ENCODE assay signal across 18 cellular contexts in genomic region chr5:113519412-113519811, GRCh38. TPM values are rescaled to one million over a fixed set of nuclear protein-coding genes. Genes with fewer than 3 reads are reported as not detected.
A peak's percentile ranks its signal among the peaks of the same experiment; 100 is the strongest.
DNase-seq lines count a peak whose midpoint lies in the region; ATAC-seq, FAIRE-seq and TF ChIP-seq lines count a peak whose summit lies in the region.
"Had no signal": no experiment of that assay in that cellular context is flagged by ENCODE, and none has a peak within 500 bp of the region (broad histone marks: within the 10 kb centered on the region; RNA-seq: fewer than 3 reads in every experiment).

No MANE protein-coding gene starts in this region.

- intact Hi-C loops in IMR-90 (cut with micrococcal nuclease): loop anchor here (1.0 to 10.0 kb wide), 2 partner anchors 315 to 452 kb away; no protein-coding TSS in a partner anchor

- H3K27me3 Mint-ChIP-seq in activated T-helper 17 cell treated with anti-CD3 and anti-CD28 coated beads, Interleukin-2, amount 50 U/mL, for 72 hours: no peaks in the 10 kb centered on the region
- no peaks in the 10 kb centered on the region for H3K27me3 Mint-ChIP-seq in nephron progenitor cell (ENCODE audit: low read depth, poor library complexity)
- H3K27me3 Mint-ChIP-seq in activated naive CD8-positive, alpha-beta T cell treated with anti-CD3 and anti-CD28 coated beads for 36 hours: no peaks in the 10 kb centered on the region
- no peaks in the 10 kb centered on the region for H3K27me3 Mint-ChIP-seq in natural killer cell treated with Interleukin-12 subunit alpha and Interleukin-12 subunit beta and Interleukin-15 and Interleukin-18, amount 100 ng/mL, for 72 hours
- H3K27me3 Mint-ChIP-seq: B cell, IgD-negative memory B cell had no signal

- H4K8ac ChIP-seq in IMR-90 (ENCODE audit: low read depth in 2 of 2, low read length in 2 of 2): no peak overlapping the region

- no peaks in the 10 kb centered on the region for H3K9me3 Mint-ChIP-seq in activated T-helper 17 cell treated with anti-CD3 and anti-CD28 coated beads, Interleukin-2, amount 50 U/mL, for 72 hours
- H3K9me3 Mint-ChIP-seq in nephron progenitor cell: no peaks in the 10 kb centered on the region
- H3K9me3 Mint-ChIP-seq in activated naive CD8-positive, alpha-beta T cell treated with anti-CD3 and anti-CD28 coated beads for 36 hours: no peaks in the 10 kb centered on the region
- H3K9me3 Mint-ChIP-seq in natural killer cell treated with Interleukin-12 subunit alpha and Interleukin-12 subunit beta and Interleukin-15 and Interleukin-18, amount 100 ng/mL, for 72 hours: no peaks in the 10 kb centered on the region
- H3K9me3 Mint-ChIP-seq: CD8-positive, alpha-beta T cell; H9 had no signal

- no peaks in the 10 kb centered on the region for H3K9me1 ChIP-seq in IMR-90 (ENCODE audit: insufficient read depth, low read length)

- peaks cover 18 to 42% of the 10 kb centered on the region in 2 experiments for H3K79me1 ChIP-seq in IMR-90 (ENCODE audit: low read depth in 1 of 2, low read length in 2 of 2)

- no peak overlapping the region for H3K23ac ChIP-seq in IMR-90 (ENCODE audit: low read depth, low read length)

- H2BK120ac ChIP-seq in IMR-90 (ENCODE audit: low read depth, low read length): no peak overlapping the region

- H3K18ac ChIP-seq in IMR-90 (ENCODE audit: low read depth, low read length): peak overlapping the region; percentile 68; the same call in 1 of the 2 replicates

- no peak overlapping the region for H2AK9ac ChIP-seq in IMR-90 (replicated peaks; ENCODE audit: low read depth, low read length, poor library complexity)

- peaks cover 53% of the 10 kb centered on the region for H3K36me3 Mint-ChIP-seq in activated T-helper 17 cell treated with anti-CD3 and anti-CD28 coated beads, Interleukin-2, amount 50 U/mL, for 72 hours (ENCODE audit: low read depth)
- peaks cover 53% of the 10 kb centered on the region for H3K36me3 Mint-ChIP-seq in nephron progenitor cell (ENCODE audit: low read depth)
- H3K36me3 Mint-ChIP-seq in activated naive CD8-positive, alpha-beta T cell treated with anti-CD3 and anti-CD28 coated beads for 36 hours: peaks cover 44% of the 10 kb centered on the region
- peaks cover 7% of the 10 kb centered on the region for H3K36me3 Mint-ChIP-seq in natural killer cell treated with Interleukin-12 subunit alpha and Interleukin-12 subunit beta and Interleukin-15 and Interleukin-18, amount 100 ng/mL, for 72 hours

- no peak overlapping the region for H3K14ac ChIP-seq in IMR-90 (replicated peaks; ENCODE audit: low read depth, low read length)

- H4K5ac ChIP-seq in IMR-90 (ENCODE audit: low read depth, low read length): no peak overlapping the region

- no peaks in the 10 kb centered on the region for H3K9me3 ChIP-seq in IMR-90 (ENCODE audit: control insufficient read depth, insufficient read depth, low read length)

- no peak overlapping the region for H2AK5ac ChIP-seq in IMR-90 (ENCODE audit: low read depth, low read length)

- WGBS in IMR-90 (ENCODE audit: extremely low coverage in 2 of 2, insufficient read length in 1 of 2), 2 experiments: no CpG with 5 or more reads among the region's 2 CpGs

- no peak overlapping the region for H3K27ac ChIP-seq in IMR-90 (ENCODE audit: insufficient read depth, low read length)
- H3K27ac ChIP-seq: BLaER1 treated with 17β-estradiol and CSF1 and Interleukin-3, amounts not matched to agents 10 nM and 100 nM had no signal

- no peak overlapping the region for H3K27ac Mint-ChIP-seq in activated T-helper 17 cell treated with anti-CD3 and anti-CD28 coated beads, Interleukin-2, amount 50 U/mL, for 72 hours
- peak overlapping the region; percentile 48 for H3K27ac Mint-ChIP-seq in nephron progenitor cell
- H3K27ac Mint-ChIP-seq in activated naive CD8-positive, alpha-beta T cell treated with anti-CD3 and anti-CD28 coated beads for 36 hours: no peak overlapping the region
- H3K27ac Mint-ChIP-seq in natural killer cell treated with Interleukin-12 subunit alpha and Interleukin-12 subunit beta and Interleukin-15 and Interleukin-18, amount 100 ng/mL, for 72 hours: no peak overlapping the region
- H3K27ac Mint-ChIP-seq: B cell, H9, IgD-negative memory B cell had no signal

- H3K4ac ChIP-seq in IMR-90 (ENCODE audit: low read depth, low read length): no peak overlapping the region

- DNase-seq in IMR-90 (no peak), left lobe of liver (ENCODE audit: low spot score) (no peak), nephron progenitor cell (no peak), GM19239 (ENCODE audit: insufficient read length, low spot score) (no peak)
- no peak for DNase-seq in activated naive CD8-positive, alpha-beta T cell treated with anti-CD3 and anti-CD28 coated beads for 36 hours
- no peak for DNase-seq in natural killer cell treated with Interleukin-12 subunit alpha and Interleukin-12 subunit beta and Interleukin-15 and Interleukin-18, amount 100 ng/mL, for 72 hours (ENCODE audit: low spot score)
- DNase-seq: Calu3; CD8-positive, alpha-beta T cell; DMS79 treated with DMSO at 0.1 percent for 48 hours; GF-D8; H9 had no signal

- no peak overlapping the region for H2AFZ ChIP-seq in IMR-90 (replicated peaks; ENCODE audit: low read length, poor library complexity)

- no peak overlapping the region for H2BK20ac ChIP-seq in IMR-90 (ENCODE audit: low read depth, low read length)

- H4K20me1 ChIP-seq in IMR-90 (ENCODE audit: insufficient read depth, low read length): no peaks in the 10 kb centered on the region; the same call in 1 of the 2 replicates

- no peak overlapping the region for H3K56ac ChIP-seq in IMR-90 (ENCODE audit: extremely low read depth, insufficient read depth, low read length)

- H3K27me3 ChIP-seq in IMR-90 (ENCODE audit: control insufficient read depth, insufficient read depth, low read length): no peaks in the 10 kb centered on the region
- H3K27me3 ChIP-seq: BLaER1 treated with 17β-estradiol and CSF1 and Interleukin-3, amounts not matched to agents 10 nM and 100 nM had no signal

- peaks cover 3% of the 10 kb centered on the region; the same call in 1 of the 2 replicates for H3K36me3 ChIP-seq in IMR-90 (ENCODE audit: control insufficient read depth, insufficient read depth, low read length)

- H2BK5ac ChIP-seq in IMR-90 (ENCODE audit: low read depth, low read length, poor library complexity, severe bottlenecking): no peak overlapping the region

- no peak overlapping the region for H3K9ac ChIP-seq in IMR-90 (ENCODE audit: low read depth, low read length)
- H3K9ac ChIP-seq: BLaER1 treated with 17β-estradiol and CSF1 and Interleukin-3, amounts not matched to agents 10 nM and 100 nM had no signal

- no peak for ATAC-seq in IMR-90 (ENCODE audit: low read depth)
- no peak for ATAC-seq in activated T-helper 17 cell treated with anti-CD3 and anti-CD28 coated beads, Interleukin-2, amount 50 U/mL, for 72 hours (replicated peaks)
- peak; percentile 47 for ATAC-seq in left lobe of liver
- ATAC-seq in GM18511 (IDR thresholded peaks at IDR 0.05; ENCODE audit: unreplicated experiment): no peak
- no peak for ATAC-seq in natural killer cell treated with Interleukin-12 subunit alpha and Interleukin-12 subunit beta and Interleukin-15 and Interleukin-18, amount 100 ng/mL, for 72 hours
- ATAC-seq: CD8-positive, alpha-beta T cell had no signal

- H2BK15ac ChIP-seq in IMR-90 (ENCODE audit: low read depth, low read length): no peak overlapping the region

- H3K4me3 Mint-ChIP-seq in activated T-helper 17 cell treated with anti-CD3 and anti-CD28 coated beads, Interleukin-2, amount 50 U/mL, for 72 hours: peak overlapping the region; percentile 37
- no peak overlapping the region for H3K4me3 Mint-ChIP-seq in nephron progenitor cell
- no peak overlapping the region for H3K4me3 Mint-ChIP-seq in activated naive CD8-positive, alpha-beta T cell treated with anti-CD3 and anti-CD28 coated beads for 36 hours
- H3K4me3 Mint-ChIP-seq in natural killer cell treated with Interleukin-12 subunit alpha and Interleukin-12 subunit beta and Interleukin-15 and Interleukin-18, amount 100 ng/mL, for 72 hours: no peak overlapping the region
- H3K4me3 Mint-ChIP-seq: B cell; CD8-positive, alpha-beta T cell; H9 had no signal

- H4K91ac ChIP-seq in IMR-90 (ENCODE audit: insufficient read depth, low read depth, low read length): no peak overlapping the region

- TF ChIP-seq RAD21 in IMR-90 (IDR thresholded peaks at IDR 0.05; ENCODE audit: low read length): no peak

- peak overlapping the region; percentile 38; the same call in 1 of the 2 replicates for H3K4me2 ChIP-seq in IMR-90 (ENCODE audit: low read depth, low read length)
- H3K4me2 ChIP-seq: BLaER1 treated with 17β-estradiol and CSF1 and Interleukin-3, amounts not matched to agents 10 nM and 100 nM had no signal

- POLR2A ChIA-PET in IMR-90 (lab: Charles Lee; ENCODE audit: unreplicated experiment): no interaction called here

- in situ Hi-C loops in IMR-90 (cut with MboI; ENCODE audit: low sequenced_read_pairs): no loop called here

- dilution Hi-C loops in IMR-90 (cut with HindIII; ENCODE audit: low sequenced_read_pairs, unreplicated experiment): no loop called here

- TF ChIP-seq CTCF in IMR-90 (conservative IDR thresholded peaks at IDR 0.05; ENCODE audit: low read depth, low read length): no peak
- TF ChIP-seq CTCF in nephron progenitor cell (IDR thresholded peaks at IDR 0.05): no peak

- peaks cover 47% of the 10 kb centered on the region for H3K4me1 Mint-ChIP-seq in activated T-helper 17 cell treated with anti-CD3 and anti-CD28 coated beads, Interleukin-2, amount 50 U/mL, for 72 hours
- H3K4me1 Mint-ChIP-seq in nephron progenitor cell: peaks cover 19% of the 10 kb centered on the region
- peaks cover 53% of the 10 kb centered on the region for H3K4me1 Mint-ChIP-seq in activated naive CD8-positive, alpha-beta T cell treated with anti-CD3 and anti-CD28 coated beads for 36 hours
- peaks cover 27 to 42% of the 10 kb centered on the region in 2 donors for H3K4me1 Mint-ChIP-seq in natural killer cell treated with Interleukin-12 subunit alpha and Interleukin-12 subunit beta and Interleukin-15 and Interleukin-18, amount 100 ng/mL, for 72 hours (ENCODE audit: low read depth in 2 of 2)

- H3K4me3 ChIP-seq in IMR-90 (ENCODE audit: insufficient read depth, low read depth, low read length): no peak overlapping the region
- H3K4me3 ChIP-seq: BLaER1 treated with 17β-estradiol and CSF1 and Interleukin-3, amounts not matched to agents 10 nM and 100 nM had no signal

- no peak for FAIRE-seq in GM19239 (lab: Jason Lieb, UNC)
- FAIRE-seq: H1 had no signal

- no TSS peak for BruUV-seq in IMR-90 (replicated peaks; lab: Mats Ljungman, UMichigan)

- peaks cover 8% of the 10 kb centered on the region for H3K4me1 ChIP-seq in IMR-90 (ENCODE audit: control insufficient read depth, insufficient read depth, low read length)

- no peak for TF ChIP-seq POLR2A in IMR-90 (IDR thresholded peaks at IDR 0.05; ENCODE audit: low read depth, low read length)

- CTCF ChIA-PET in IMR-90 (lab: Yijun Ruan, JAX): no interaction called here

RNA-seq across cellular contexts. Expression of gene YTHDC2, which starts 5.9 kb away (rescaled TPM):
- 13.4 and 22.5 TPM in 2 replicates for total RNA-seq in IMR-90 (2012; rRNA removed)
- polyA plus RNA-seq in IMR-90 (2012; rRNA removed): 4.5 and 6.5 TPM in 2 replicates
- 0.78 and 0.80 TPM in 2 replicates for polyA plus RNA-seq in IMR-90 (2012; cell fraction: cytosol; rRNA removed)
- 4.5 and 21.9 TPM in 2 replicates for polyA plus RNA-seq in IMR-90 (2012; cell fraction: nucleus; rRNA removed; ENCODE audit: low replicate concordance)
- total RNA-seq in activated T-helper 17 cell treated with anti-CD3 and anti-CD28 coated beads, Interleukin-2, amount 50 U/mL, for 72 hours: 10 to 100 TPM; 21.0 to 26.4 TPM
- total RNA-seq in left lobe of liver: 12.5 TPM
- total RNA-seq in activated naive CD8-positive, alpha-beta T cell treated with anti-CD3 and anti-CD28 coated beads for 36 hours: 10 to 100 TPM; 26.1 to 27.8 TPM
- 10 to 100 TPM; 23.1 to 37.6 TPM for total RNA-seq in natural killer cell treated with Interleukin-12 subunit alpha and Interleukin-12 subunit beta and Interleukin-15 and Interleukin-18, amount 100 ng/mL, for 72 hours

RNA-seq across cellular contexts. Expression of gene MCC, which starts 31.2 kb away (rescaled TPM):
- 17.8 and 20.6 TPM in 2 replicates for total RNA-seq in IMR-90 (2012; rRNA removed)
- polyA plus RNA-seq in IMR-90 (2012; rRNA removed): 5.0 and 6.5 TPM in 2 replicates
- polyA plus RNA-seq in IMR-90 (2012; cell fraction: cytosol; rRNA removed): 2.7 and 4.8 TPM in 2 replicates
- polyA plus RNA-seq in IMR-90 (2012; cell fraction: nucleus; rRNA removed; ENCODE audit: low replicate concordance): 7.1 and 14.3 TPM in 2 replicates
- total RNA-seq in activated T-helper 17 cell treated with anti-CD3 and anti-CD28 coated beads, Interleukin-2, amount 50 U/mL, for 72 hours: 1 to 10 TPM; 4.3 TPM
- 36.3 TPM for total RNA-seq in left lobe of liver
- total RNA-seq in activated naive CD8-positive, alpha-beta T cell treated with anti-CD3 and anti-CD28 coated beads for 36 hours: 1 to 10 TPM; 2.4 to 2.9 TPM
- 1 to 10 TPM in 1 of 2 donors, under 1 TPM in 1; 0.45 to 3.8 TPM for total RNA-seq in natural killer cell treated with Interleukin-12 subunit alpha and Interleukin-12 subunit beta and Interleukin-15 and Interleukin-18, amount 100 ng/mL, for 72 hours
- total RNA-seq: HT-29 had no signal
